9 cellular contexts compared by ENCODE assay signal in genomic region chr19:49132974-49133609, GRCh38. TPM values are rescaled to one million over a fixed set of nuclear protein-coding genes. Genes with fewer than 3 reads are reported as not detected.
DNase-seq lines count a peak whose midpoint lies in the region; ATAC-seq and TF ChIP-seq lines count a peak whose summit lies in the region.
"Had no signal": no experiment of that assay in that cellular context is flagged by ENCODE, and none has a peak within 500 bp of the region (broad histone marks: within the 10 kb centered on the region; RNA-seq: fewer than 3 reads in every experiment).

No MANE protein-coding gene starts in this region.

- ATAC-seq in SK-N-SH treated with all-trans-retinoic acid at 6 μM for 48 hours: no peak

- no peaks in the 10 kb centered on the region for H3K79me2 ChIP-seq in SK-N-SH (ENCODE audit: insufficient read depth)

- no peaks in the 10 kb centered on the region for H3F3A ChIP-seq in SK-N-SH (replicated peaks; ENCODE audit: insufficient read depth)

- peaks cover 31% of the 10 kb centered on the region for H3K4me1 Mint-ChIP-seq in activated naive CD4-positive, alpha-beta T cell treated with anti-CD3 and anti-CD28 coated beads, Interleukin-2, amount 50 U/mL, for 24 hours

- TF ChIP-seq EP300 in SK-N-SH (IDR thresholded peaks at IDR 0.05; ENCODE audit: borderline replicate concordance in 1 of 2, low read depth in 1 of 2, low read length in 1 of 2): no peak

- no peak for TF ChIP-seq RAD21 in SK-N-SH (IDR thresholded peaks at IDR 0.05; ENCODE audit: low read length)

- no peaks in the 10 kb centered on the region for H3K9me3 Mint-ChIP-seq in activated naive CD4-positive, alpha-beta T cell treated with anti-CD3 and anti-CD28 coated beads, Interleukin-2, amount 50 U/mL, for 24 hours

- CTCF ChIA-PET in SK-N-SH (lab: Yijun Ruan, JAX): interaction anchor here (1.8 kb wide), 1 partner anchor 35 kb away, joined by 12 read pairs; no protein-coding TSS in a partner anchor

- no peak overlapping the region for H3K4me2 ChIP-seq in SK-N-SH

- H2AFZ ChIP-seq in SK-N-SH (ENCODE audit: low read depth): no peak overlapping the region

- POLR2A ChIA-PET in SK-N-SH (lab: Yijun Ruan, JAX): no interaction called here

- no peaks in the 10 kb centered on the region for H4K20me1 ChIP-seq in SK-N-SH (ENCODE audit: insufficient read depth)

- H3K9me3 ChIP-seq in SK-N-SH (no peaks in the 10 kb centered on the region), stomach smooth muscle (ENCODE audit: control insufficient read depth in 2 of 2, low read length in 2 of 2) (no peaks in the 10 kb centered on the region)

- no peak overlapping the region for H3K4me3 ChIP-seq in SK-N-SH (ENCODE audit: low read depth in 2 of 2, low read length in 1 of 2)
- H3K4me3 ChIP-seq in stomach smooth muscle (ENCODE audit: low read length in 2 of 2): peak overlapping the region; percentile 57 to 66

- H3K27ac Mint-ChIP-seq in activated naive CD4-positive, alpha-beta T cell treated with anti-CD3 and anti-CD28 coated beads, Interleukin-2, amount 50 U/mL, for 24 hours: no peak overlapping the region

- peak; percentile 22 for DNase-seq in SK-N-SH
- peak; percentile 75 for DNase-seq in islet precursor cell
- no peak for DNase-seq in GF-D8 (lab: John Stamatoyannopoulos, UW)
- no peak for DNase-seq in effector CD4-positive, alpha-beta T cell
- DNase-seq in iPS-NIHi11 (ENCODE audit: low spot score): no peak
- DNase-seq: NCI-H526 had no signal

- H3K27me3 Mint-ChIP-seq in activated naive CD4-positive, alpha-beta T cell treated with anti-CD3 and anti-CD28 coated beads, Interleukin-2, amount 50 U/mL, for 24 hours: peaks cover 3% of the 10 kb centered on the region

- TF ChIP-seq CTCF in SK-N-SH (IDR thresholded peaks at IDR 0.05): no peak

- H3K4me1 ChIP-seq in SK-N-SH (ENCODE audit: control insufficient read depth in 1 of 2, insufficient read depth in 2 of 2, low read depth in 1 of 2, low read length in 1 of 2) (peaks cover 7 to 8% of the 10 kb centered on the region in 2 experiments; a peak in 2 of 4 replicates), stomach smooth muscle (ENCODE audit: control insufficient read depth, insufficient read depth, low read length) (peaks cover 28% of the 10 kb centered on the region)

- WGBS in SK-N-SH (ENCODE audit: low lambda C conversion rate): 92% methylated on average over 49 of the region's 49 CpGs

- H3K9me2 ChIP-seq in SK-N-SH: no peaks in the 10 kb centered on the region

- H3K36me3 ChIP-seq in SK-N-SH (replicated peaks in 1 of 2; ENCODE audit: control insufficient read depth in 1 of 2, insufficient read depth in 2 of 2, low read length in 1 of 2): no peaks in the 10 kb centered on the region
- H3K36me3 ChIP-seq in stomach smooth muscle (ENCODE audit: control insufficient read depth in 2 of 2, insufficient read depth in 2 of 2, low read length in 2 of 2): no peaks in the 10 kb centered on the region

- no peaks in the 10 kb centered on the region for H3K36me3 Mint-ChIP-seq in activated naive CD4-positive, alpha-beta T cell treated with anti-CD3 and anti-CD28 coated beads, Interleukin-2, amount 50 U/mL, for 24 hours

- peak overlapping the region; percentile 80 for H3K4me3 Mint-ChIP-seq in activated naive CD4-positive, alpha-beta T cell treated with anti-CD3 and anti-CD28 coated beads, Interleukin-2, amount 50 U/mL, for 24 hours

- H3K27ac ChIP-seq in SK-N-SH (ENCODE audit: low read depth in 2 of 2, low read length in 1 of 2) (no peak overlapping the region), stomach smooth muscle (ENCODE audit: low read length) (peak overlapping the region; percentile 11)

- H3K27me3 ChIP-seq in SK-N-SH (ENCODE audit: insufficient read depth): no peaks in the 10 kb centered on the region
- H3K27me3 ChIP-seq in stomach smooth muscle (ENCODE audit: control insufficient read depth in 1 of 2, insufficient read depth in 2 of 2, low read length in 2 of 2): no peaks in the 10 kb centered on the region

- no peak overlapping the region for H3K9ac ChIP-seq in SK-N-SH
- H3K9ac ChIP-seq in stomach smooth muscle (ENCODE audit: low read length in 2 of 2): no peak overlapping the region

TF ChIP-seq in SK-N-SH, 30 proteins besides CTCF, POLR2A, EP300 and RAD21:
- TF ChIP-seq MAX (IDR thresholded peaks at IDR 0.05; ENCODE audit: low read depth) (no peak), FOXM1 (IDR thresholded peaks at IDR 0.05; ENCODE audit: low read depth) (no peak), GATA2 (CRISPR knock-in tag; IDR thresholded peaks at IDR 0.05) (no peak), SIN3A (IDR thresholded peaks at IDR 0.05; ENCODE audit: borderline replicate concordance, low read depth, low read length) (no peak), RFX5 (IDR thresholded peaks at IDR 0.05; ENCODE audit: low read length) (no peak), EZH2phosphoT487 (IDR thresholded peaks at IDR 0.05; ENCODE audit: borderline replicate concordance, low read depth) (no peak), FOSL2 (IDR thresholded peaks at IDR 0.05; ENCODE audit: borderline replicate concordance, low read depth) (no peak), FOXJ3 (CRISPR knock-in tag; IDR thresholded peaks at IDR 0.05) (no peak), NRF1 (IDR thresholded peaks at IDR 0.05; ENCODE audit: low read depth, low read length) (no peak), TEAD4 (IDR thresholded peaks at IDR 0.05; ENCODE audit: borderline replicate concordance, insufficient read depth) (no peak), TCF12 (IDR thresholded peaks at IDR 0.05) (no peak)
TF ChIP-seq in SK-N-SH: peak in this region for 0.

TF ChIP-seq in SK-N-SH treated with all-trans-retinoic acid at 6 μM for 48 hours, 23 proteins besides CTCF, POLR2A, EP300 and RAD21:
- TF ChIP-seq ZFP3 (CRISPR knock-in tag; IDR thresholded peaks at IDR 0.05): no peak

RNA-seq across cellular contexts. Expression of gene PPFIA3, which starts 13.7 kb away (rescaled TPM):
- 5.7 and 5.8 TPM in 2 replicates for polyA plus RNA-seq in SK-N-SH (2012; rRNA removed)
- polyA plus RNA-seq in SK-N-SH (2012; cell fraction: cytosol; rRNA removed): 2.8 and 4.6 TPM in 2 replicates
- 12.2 and 12.6 TPM in 2 replicates for polyA plus RNA-seq in SK-N-SH (2012; cell fraction: nucleus; rRNA removed)

RNA-seq across cellular contexts. Expression of gene C19orf73, which starts 14.1 kb away (rescaled TPM):
- 2.6 and 3.0 TPM in 2 replicates for polyA plus RNA-seq in SK-N-SH (2012; rRNA removed)
- 1.6 and 2.8 TPM in 2 replicates for polyA plus RNA-seq in SK-N-SH (2012; cell fraction: cytosol; rRNA removed)
- 3.0 and 4.8 TPM in 2 replicates for polyA plus RNA-seq in SK-N-SH (2012; cell fraction: nucleus; rRNA removed)

RNA-seq across cellular contexts. Expression of gene LIN7B, which starts 18.9 kb away (rescaled TPM):
- polyA plus RNA-seq in SK-N-SH (2012; rRNA removed): 20.8 and 21.1 TPM in 2 replicates
- polyA plus RNA-seq in SK-N-SH (2012; cell fraction: cytosol; rRNA removed): 11.8 and 13.5 TPM in 2 replicates
- 27.5 and 27.8 TPM in 2 replicates for polyA plus RNA-seq in SK-N-SH (2012; cell fraction: nucleus; rRNA removed)

RNA-seq across cellular contexts. Expression of gene HRC, which starts 22.1 kb away (rescaled TPM):
- not detected in 2 replicates for polyA plus RNA-seq in SK-N-SH (2012; rRNA removed)
- polyA plus RNA-seq in SK-N-SH (2012; cell fraction: cytosol; rRNA removed): 0.04 TPM in 1 of 2 replicates, not detected in the other
- polyA plus RNA-seq in SK-N-SH (2012; cell fraction: nucleus; rRNA removed): 0.04 and 0.12 TPM in 2 replicates

RNA-seq across cellular contexts. Expression of gene TRPM4, which starts 24.5 kb away (rescaled TPM):
- polyA plus RNA-seq in SK-N-SH (2012; rRNA removed): 16.9 and 20.6 TPM in 2 replicates
- 5.4 and 8.1 TPM in 2 replicates for polyA plus RNA-seq in SK-N-SH (2012; cell fraction: cytosol; rRNA removed)
- polyA plus RNA-seq in SK-N-SH (2012; cell fraction: nucleus; rRNA removed): 147 and 193 TPM in 2 replicates

Comparison
In these comparisons a context has a peak if more than half of its experiments do, and no peak if none do; other contexts are left out.
1. DNase-seq: peak in SK-N-SH (single experiment) and islet precursor cell (single experiment); none in GF-D8 (single experiment), effector CD4-positive, alpha-beta T cell (single experiment) and iPS-NIHi11 (single experiment).
2. H3K4me3 ChIP-seq: peak in stomach smooth muscle (2 of 2); none in SK-N-SH (0 of 2).